ENCODE assay signal across 10 cellular contexts in the genomic region with DNA sequence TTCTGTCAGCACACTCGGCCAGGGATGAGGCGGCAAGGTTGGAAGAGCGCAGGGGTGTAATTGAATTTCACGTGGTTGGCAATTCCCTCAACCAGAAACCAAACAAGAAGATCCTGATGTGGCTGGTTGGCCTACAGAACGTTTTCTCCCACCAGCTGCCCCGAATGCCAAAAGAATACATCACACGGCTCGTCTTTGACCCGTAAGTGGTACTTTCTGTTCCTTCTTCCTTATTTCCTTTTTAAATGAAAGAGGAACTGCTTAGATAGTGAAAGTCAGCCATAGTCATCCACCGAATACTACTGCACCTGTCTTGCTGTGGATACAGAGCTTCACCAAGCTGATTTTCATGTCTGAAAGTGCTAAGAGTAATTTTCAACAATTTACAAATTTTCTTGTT.
A peak's percentile ranks its signal among the peaks of the same experiment; 100 is the strongest.
DNase-seq lines count a peak whose midpoint lies in the region; ATAC-seq and TF ChIP-seq lines count a peak whose summit lies in the region.
"Had no signal": no experiment of that assay in that cellular context is flagged by ENCODE, and none has a peak within 500 bp of the region (broad histone marks: within the 10 kb centered on the region; RNA-seq: fewer than 3 reads in every experiment).

No MANE protein-coding gene starts in this region.

- H3K27me3 ChIP-seq in upper lobe of right lung, result no peaks in the 10 kb centered on the region
- H3K27me3 ChIP-seq in CD8-positive, alpha-beta memory T cell (ENCODE audit: insufficient read depth, low read length, poor library complexity, severe bottlenecking), result no peaks in the 10 kb centered on the region
- H3K27me3 ChIP-seq: gastroesophageal sphincter had no signal

- CTCF ChIA-PET in CD8-positive, alpha-beta memory T cell (lab: Charles Lee), result no interaction called here

- no peak for DNase-seq in activated naive CD8-positive, alpha-beta T cell treated with anti-CD3 and anti-CD28 coated beads, Interleukin-2, amount 10 ng/mL, durations not matched to agents 7 days and 5 days
- DNase-seq in activated naive CD8-positive, alpha-beta T cell treated with anti-CD3 and anti-CD28 coated beads for 36 hours, result no peak
- DNase-seq in SKM-1 treated with dmso at 0.1 percent for 144 hours (lab: John Stamatoyannopoulos, UW; ENCODE audit: unreplicated experiment), result peak; percentile 89
- no peak for DNase-seq in upper lobe of right lung
- DNase-seq in DMS53 treated with DMSO at 0.1 percent for 48 hours (lab: John Stamatoyannopoulos, UW; ENCODE audit: unreplicated experiment), result no peak
- no peak for DNase-seq in CD8-positive, alpha-beta memory T cell
- no peak for DNase-seq in OCI-M2 (lab: John Stamatoyannopoulos, UW; ENCODE audit: unreplicated experiment)

- no peaks in the 10 kb centered on the region for H3K4me1 ChIP-seq in upper lobe of right lung
- no peaks in the 10 kb centered on the region for H3K4me1 ChIP-seq in CD8-positive, alpha-beta memory T cell (ENCODE audit: insufficient read depth, low read length)
- H3K4me1 ChIP-seq: gastroesophageal sphincter had no signal

- peaks cover 51% of the 10 kb centered on the region for H3K36me3 ChIP-seq in upper lobe of right lung
- H3K36me3 ChIP-seq in CD8-positive, alpha-beta memory T cell (ENCODE audit: insufficient read depth, low read length), result peaks cover 44% of the 10 kb centered on the region

- no peak for ATAC-seq in activated naive CD8-positive, alpha-beta T cell treated with anti-CD3 and anti-CD28 coated beads, Interleukin-2, amount 10 ng/mL, durations not matched to agents 7 days and 5 days (ENCODE audit: low read depth)
- ATAC-seq in HG03064 (IDR thresholded peaks at IDR 0.05; ENCODE audit: low read depth, unreplicated experiment) (peak; percentile 100), upper lobe of right lung (peak; percentile 81)
- ATAC-seq: gastroesophageal sphincter had no signal

- H3K4me3 ChIP-seq in upper lobe of right lung, result no peak overlapping the region
- H3K4me3 ChIP-seq in CD8-positive, alpha-beta memory T cell (ENCODE audit: low read length), result no peak overlapping the region
- H3K4me3 ChIP-seq: gastroesophageal sphincter, skin epidermis had no signal

- no peaks in the 10 kb centered on the region for H3K27me3 Mint-ChIP-seq in activated naive CD8-positive, alpha-beta T cell treated with anti-CD3 and anti-CD28 coated beads, Interleukin-2, amount 10 ng/mL, durations not matched to agents 7 days and 5 days
- no peaks in the 10 kb centered on the region for H3K27me3 Mint-ChIP-seq in activated naive CD8-positive, alpha-beta T cell treated with anti-CD3 and anti-CD28 coated beads for 36 hours
- H3K27me3 Mint-ChIP-seq in CD8-positive, alpha-beta memory T cell, result no peaks in the 10 kb centered on the region

- H3K27ac Mint-ChIP-seq in activated naive CD8-positive, alpha-beta T cell treated with anti-CD3 and anti-CD28 coated beads, Interleukin-2, amount 10 ng/mL, durations not matched to agents 7 days and 5 days, result peak overlapping the region; percentile 44
- no peak overlapping the region for H3K27ac Mint-ChIP-seq in activated naive CD8-positive, alpha-beta T cell treated with anti-CD3 and anti-CD28 coated beads for 36 hours
- peak overlapping the region in 2 of 8 donors; percentile 50 to 52 for H3K27ac Mint-ChIP-seq in CD8-positive, alpha-beta memory T cell

- no peak overlapping the region for H3K4me3 Mint-ChIP-seq in activated naive CD8-positive, alpha-beta T cell treated with anti-CD3 and anti-CD28 coated beads, Interleukin-2, amount 10 ng/mL, durations not matched to agents 7 days and 5 days
- H3K4me3 Mint-ChIP-seq in activated naive CD8-positive, alpha-beta T cell treated with anti-CD3 and anti-CD28 coated beads for 36 hours, result no peak overlapping the region
- H3K4me3 Mint-ChIP-seq in CD8-positive, alpha-beta memory T cell, result no peak overlapping the region

- H3K27ac ChIP-seq in upper lobe of right lung, result no peak overlapping the region
- H3K27ac ChIP-seq in CD8-positive, alpha-beta memory T cell (ENCODE audit: low read depth, low read length), result no peak overlapping the region
- H3K27ac ChIP-seq: gastroesophageal sphincter, skin epidermis had no signal

- H3K4me1 Mint-ChIP-seq in activated naive CD8-positive, alpha-beta T cell treated with anti-CD3 and anti-CD28 coated beads, Interleukin-2, amount 10 ng/mL, durations not matched to agents 7 days and 5 days, result peaks cover 6% of the 10 kb centered on the region
- H3K4me1 Mint-ChIP-seq in activated naive CD8-positive, alpha-beta T cell treated with anti-CD3 and anti-CD28 coated beads for 36 hours, result no peaks in the 10 kb centered on the region
- H3K4me1 Mint-ChIP-seq in CD8-positive, alpha-beta memory T cell, result peaks cover 0 to 6% (median 0%) of the 10 kb centered on the region in 3 donors

- no peak for TF ChIP-seq CTCF in upper lobe of right lung (IDR thresholded peaks at IDR 0.05)

- peaks cover 71% of the 10 kb centered on the region for H3K36me3 Mint-ChIP-seq in activated naive CD8-positive, alpha-beta T cell treated with anti-CD3 and anti-CD28 coated beads, Interleukin-2, amount 10 ng/mL, durations not matched to agents 7 days and 5 days
- H3K36me3 Mint-ChIP-seq in activated naive CD8-positive, alpha-beta T cell treated with anti-CD3 and anti-CD28 coated beads for 36 hours, result peaks cover 15% of the 10 kb centered on the region
- H3K36me3 Mint-ChIP-seq in CD8-positive, alpha-beta memory T cell, result peaks cover 29 to 86% (median 42%) of the 10 kb centered on the region in 3 donors

- intact Hi-C loops in upper lobe of right lung (cut with DNase I), result no loop called here

- H3K9me3 ChIP-seq in upper lobe of right lung, result no peaks in the 10 kb centered on the region
- H3K9me3 ChIP-seq in CD8-positive, alpha-beta memory T cell (ENCODE audit: low read length), result no peaks in the 10 kb centered on the region
- H3K9me3 ChIP-seq: gastroesophageal sphincter had no signal

- POLR2A ChIA-PET in activated naive CD8-positive, alpha-beta T cell treated with anti-CD3 and anti-CD28 coated beads, Interleukin-2, amount 10 ng/mL, durations not matched to agents 7 days and 5 days (lab: Charles Lee), result no interaction called here
- POLR2A ChIA-PET in CD8-positive, alpha-beta memory T cell (lab: Charles Lee), result no interaction called here

- no peaks in the 10 kb centered on the region for H3K9me3 Mint-ChIP-seq in activated naive CD8-positive, alpha-beta T cell treated with anti-CD3 and anti-CD28 coated beads, Interleukin-2, amount 10 ng/mL, durations not matched to agents 7 days and 5 days
- H3K9me3 Mint-ChIP-seq in activated naive CD8-positive, alpha-beta T cell treated with anti-CD3 and anti-CD28 coated beads for 36 hours, result no peaks in the 10 kb centered on the region
- H3K9me3 Mint-ChIP-seq in CD8-positive, alpha-beta memory T cell, result no peaks in the 10 kb centered on the region
